9 cellular contexts compared by ENCODE assay signal in genomic region chr13:101785858-101786257, GRCh38.
DNase-seq lines count a peak whose midpoint lies in the region; ATAC-seq, FAIRE-seq and TF ChIP-seq lines count a peak whose summit lies in the region.
"Had no signal": no experiment of that assay in that cellular context is flagged by ENCODE, and none has a peak within 500 bp of the region (broad histone marks: within the 10 kb centered on the region; RNA-seq: fewer than 3 reads in every experiment).

No MANE protein-coding gene starts in this region.

- H3K23ac ChIP-seq in H1 (ENCODE audit: insufficient read length): no peak overlapping the region

- H4K5ac ChIP-seq in H1 (ENCODE audit: insufficient read length, low read depth, low read length): no peak overlapping the region

- H3K18ac ChIP-seq in H1 (ENCODE audit: extremely low read depth, low read length): no peak overlapping the region

- DNase-seq in AG09309 (ENCODE audit: low read depth): no peak
- peak; percentile 4 for DNase-seq in HEK293T (ENCODE audit: extremely low spot score)
- DNase-seq in NCI-H510A treated with DMSO at 0.1 percent for 48 hours (lab: John Stamatoyannopoulos, UW): peak; percentile 4
- peak; percentile 33 to 47 for DNase-seq in H1 (ENCODE audit: low read depth in 1 of 2, low spot score in 2 of 2)
- DNase-seq in pons (ENCODE audit: low spot score): peak; percentile 57
- no peak for DNase-seq in frontal cortex (ENCODE audit: low spot score in 2 of 2)
- DNase-seq: activated T-cell treated with anti-CD3 and anti-CD28 coated beads, Interleukin-2, amount 50 U/mL, for 4 hours had no signal

- H2BK12ac ChIP-seq in H1 (ENCODE audit: low read depth, low read length): no peak overlapping the region

- no peak overlapping the region for H3K4me2 ChIP-seq in H1 (ENCODE audit: insufficient read depth in 1 of 2, low read depth in 2 of 2, low read length in 2 of 2)

- WGBS in H1 (ENCODE audit: extremely low coverage in 1 of 2, insufficient coverage in 1 of 2, insufficient read length in 1 of 2, insufficient replicate concordance in 2 of 2, low coverage in 1 of 2, low lambda C conversion rate in 2 of 2, missing lambda C conversion rate in 1 of 2), 2 experiments: 38% methylated on average over 1 of the region's 1 CpG; no CpG with 5 or more reads in 1 of the 2 experiments

- POLR2A ChIA-PET in HEK293T (lab: Yijun Ruan, JAX) (no interaction called here), H1 (lab: Charles Lee; ENCODE audit: partially characterized antibody) (no interaction called here)

- H3K4ac ChIP-seq in H1 (replicated peaks; ENCODE audit: insufficient read length, low read depth, low read length): no peak overlapping the region

- TF ChIP-seq EP300 in H1 (IDR thresholded peaks at IDR 0.05; ENCODE audit: borderline replicate concordance in 1 of 2, low read depth in 2 of 2, low read length in 2 of 2): no peak

- no peaks in the 10 kb centered on the region for H3K36me3 ChIP-seq in H1 (ENCODE audit: control insufficient read depth in 2 of 4, insufficient read depth in 4 of 4, low read length in 3 of 4)

- H3K27me3 ChIP-seq in H1 (replicated peaks in 1 of 4; ENCODE audit: control insufficient read depth in 3 of 4, extremely low read depth in 1 of 4, insufficient read depth in 3 of 4, low read length in 3 of 4): no peaks in the 10 kb centered on the region

- H3K79me1 ChIP-seq in H1 (ENCODE audit: low read depth, low read length): no peaks in the 10 kb centered on the region

- no peak overlapping the region for H2BK120ac ChIP-seq in H1 (replicated peaks; ENCODE audit: low read depth, low read length)

- H4K20me1 ChIP-seq in H1 (replicated peaks in 1 of 2; ENCODE audit: control insufficient read depth in 1 of 2, insufficient read depth in 2 of 2, low read length in 2 of 2): no peaks in the 10 kb centered on the region

- H3K14ac ChIP-seq in H1 (ENCODE audit: insufficient read length): no peak overlapping the region

- H3K4me3 ChIP-seq in AG09309 (ENCODE audit: control insufficient read depth, low read depth, low read length) (no peak overlapping the region), H1 (ENCODE audit: extremely low read depth in 1 of 4, insufficient read depth in 2 of 4, low read depth in 3 of 4, low read length in 4 of 4) (no peak overlapping the region)

- no peak overlapping the region for H2BK15ac ChIP-seq in H1 (ENCODE audit: low read length)

- no peaks in the 10 kb centered on the region; a peak in 1 of 7 replicates for H3K4me1 ChIP-seq in H1 (replicated peaks in 1 of 4; ENCODE audit: control insufficient read depth in 3 of 4, insufficient read depth in 4 of 4, low read length in 3 of 4)

- FAIRE-seq in H1 (lab: Jason Lieb, UNC) (peak; percentile 87), frontal cortex (lab: Jason Lieb, UNC) (no peak)

- H4K91ac ChIP-seq in H1 (replicated peaks; ENCODE audit: insufficient read length, low read length): no peak overlapping the region

- H3K9ac ChIP-seq in H1 (replicated peaks in 1 of 4; ENCODE audit: extremely low read depth in 1 of 4, low read depth in 3 of 4, low read length in 3 of 4): no peak overlapping the region

- no peak overlapping the region for H3K27ac ChIP-seq in H1 (ENCODE audit: low read depth, low read length)

- CTCF ChIA-PET in HEK293T (lab: Yijun Ruan, JAX): no interaction called here
- CTCF ChIA-PET in H1 (lab: Charles Lee; ENCODE audit: partially characterized antibody): interaction anchor here (0.6 to 4.4 kb wide), 18 partner anchors 10 to 641 kb away, joined by 3 to 44 read pairs (median 3); no protein-coding TSS in a partner anchor

- H3K79me2 ChIP-seq in H1 (ENCODE audit: control insufficient read depth in 1 of 2, insufficient read depth in 2 of 2, low read length in 2 of 2): no peaks in the 10 kb centered on the region

- no peak overlapping the region for H2AFZ ChIP-seq in H1 (ENCODE audit: low read length)

- no peaks in the 10 kb centered on the region for H3K9me3 ChIP-seq in H1 (ENCODE audit: insufficient read depth in 2 of 2, low read depth in 1 of 2, low read length in 1 of 2)

- TF ChIP-seq RAD21 in H1 (IDR thresholded peaks at IDR 0.05 in 1 of 2, conservative IDR thresholded peaks at IDR 0.05 in 1 of 2; ENCODE audit: low read depth in 2 of 2, low read length in 2 of 2): peak; percentile 92 to 95

- ATAC-seq in HG02798 (IDR thresholded peaks at IDR 0.05; ENCODE audit: poor library complexity, unreplicated experiment) (no peak), GM21529 (IDR thresholded peaks at IDR 0.05; ENCODE audit: unreplicated experiment) (no peak)

- no peak overlapping the region for H2BK20ac ChIP-seq in H1 (ENCODE audit: low read length)

- H3K23me2 ChIP-seq in H1 (ENCODE audit: low read depth, low read length): no peaks in the 10 kb centered on the region

- TF ChIP-seq POLR2A in H1 (IDR thresholded peaks at IDR 0.05; ENCODE audit: control extremely low read depth in 1 of 2, low read depth in 2 of 2, low read length in 2 of 2): no peak

- no peak overlapping the region for H2BK5ac ChIP-seq in H1 (ENCODE audit: low read depth, low read length)

- no peak overlapping the region for H3K56ac ChIP-seq in H1 (replicated peaks; ENCODE audit: insufficient read length, low read depth, low read length)

- H4K8ac ChIP-seq in H1 (ENCODE audit: extremely low read depth, insufficient read depth, low read length): no peak overlapping the region

- no peak overlapping the region for H2AK5ac ChIP-seq in H1 (ENCODE audit: low read depth, low read length)

- TF ChIP-seq CTCF in AG09309 (IDR thresholded peaks at IDR 0.05; ENCODE audit: control insufficient read depth, insufficient read depth, low read depth, low read length, missing control alignments) (peak; percentile 41), H1 (IDR thresholded peaks at IDR 0.05; ENCODE audit: control extremely low read depth in 1 of 3, insufficient read depth in 1 of 3, low read depth in 1 of 3, low read length in 3 of 3) (peak; percentile 55 to 94 (median 85))

TF ChIP-seq in HEK293T, 16 proteins besides CTCF, POLR2A, EP300 and RAD21:
- TF ChIP-seq L3MBTL2 (conservative IDR thresholded peaks at IDR 0.05): no peak
- TF ChIP-seq PKNOX1 (IDR thresholded peaks at IDR 0.05): no peak

TF ChIP-seq in H1, 55 proteins besides CTCF, POLR2A, EP300 and RAD21:
- no peak for TF ChIP-seq CEBPB (IDR thresholded peaks at IDR 0.05; ENCODE audit: low read depth, low read length)
- TF ChIP-seq TCF12 (IDR thresholded peaks at IDR 0.05; ENCODE audit: low read depth, low read length): no peak
- no peak for TF ChIP-seq SP2 (IDR thresholded peaks at IDR 0.05; ENCODE audit: low read length)
- no peak for TF ChIP-seq SIX5 (IDR thresholded peaks at IDR 0.05; ENCODE audit: low read depth, low read length)
- TF ChIP-seq CBX8 (IDR thresholded peaks at IDR 0.05; ENCODE audit: borderline replicate concordance, low read depth, low read length): no peak
- TF ChIP-seq SP4 (IDR thresholded peaks at IDR 0.05; ENCODE audit: low read length): no peak
- no peak for TF ChIP-seq SP1 (IDR thresholded peaks at IDR 0.05; ENCODE audit: low read depth, low read length)

Comparison
In these comparisons a context has a peak if more than half of its experiments do, and no peak if none do; other contexts are left out.
1. DNase-seq: peak in HEK293T (single experiment), NCI-H510A treated with DMSO at 0.1 percent for 48 hours (single experiment), H1 (2 of 2) and pons (single experiment); none in AG09309 (single experiment) and frontal cortex (0 of 2).